Comparison of ENCODE assay signal across 22 cellular contexts in the genomic region with DNA sequence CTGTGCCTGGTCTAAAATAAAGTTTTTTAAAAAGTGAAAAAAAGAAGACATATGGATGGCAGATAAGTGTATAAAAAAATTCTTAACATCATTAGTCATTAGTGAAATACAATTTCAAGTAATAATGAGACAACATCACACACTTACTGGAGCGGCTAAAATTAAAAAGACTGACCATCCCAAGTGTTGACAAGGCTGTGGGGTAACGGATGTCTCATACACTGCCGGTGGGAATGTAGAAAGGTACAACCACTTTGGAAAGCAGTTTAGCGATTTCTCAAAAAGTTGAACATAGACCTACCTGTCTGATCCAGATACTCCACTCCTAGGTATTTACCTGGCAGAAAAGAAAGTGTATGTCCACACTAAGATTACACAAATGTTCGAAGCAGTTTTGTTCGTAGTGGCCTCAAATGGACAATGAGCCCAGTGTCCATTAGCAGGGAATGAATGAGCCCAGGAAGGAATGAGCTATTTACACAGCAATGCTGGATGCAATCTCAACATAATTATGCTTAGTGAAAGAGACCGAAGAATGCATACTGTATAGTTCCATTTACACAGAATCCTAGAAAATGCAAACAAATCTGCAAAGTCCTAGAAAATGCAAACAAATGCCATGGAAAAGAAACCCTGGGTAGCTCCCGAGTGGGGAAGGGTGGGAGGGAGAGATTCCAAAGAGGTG. TPM values are rescaled to one million over a fixed set of nuclear protein-coding genes. Genes with fewer than 3 reads are reported as not detected.
"Had no signal": no experiment of that assay in that cellular context is flagged by ENCODE, and none has a peak within 500 bp of the region (broad histone marks: within the 10 kb centered on the region; RNA-seq: fewer than 3 reads in every experiment).

No MANE protein-coding gene starts in this region.

- H3K27ac ChIP-seq: HL-60, KMS-11, RWPE1, SJCRH30 had no signal

- H3K36me3 ChIP-seq: SJCRH30 had no signal

- ATAC-seq: Panc1, SK-N-SH treated with all-trans-retinoic acid at 6 μM for 48 hours had no signal

- H3K9ac ChIP-seq: KMS-11 had no signal

- DNase-seq: Kasumi-1, MM.1S, NCI-H1092 treated with DMSO at 0.1 percent for 48 hours, NCI-H1436, NCI-H187, NCI-H2029, NCI-H2081 treated with DMSO at 0.1 percent for 48 hours, NCI-H2171, NCI-H226, NCI-H446, NCI-H510A, NCI-H524 treated with DMSO at 0.1 percent for 48 hours, NCI-H69, NCI-H774, SHP77 treated with DMSO at 0.1 percent for 48 hours, SJCRH30 had no signal

- H3K27me3 ChIP-seq: SJCRH30 had no signal

- H3K9me3 ChIP-seq: SJCRH30 had no signal

- H3K4me2 ChIP-seq: KMS-11 had no signal

- H3K4me3 ChIP-seq: SJCRH30 had no signal

RNA-seq across cellular contexts. Expression of a gene that starts 6.7 kb away (rescaled TPM):
- total RNA-seq: M059J had no signal

RNA-seq across cellular contexts. Expression of a gene that starts 31.4 kb away (rescaled TPM):
- total RNA-seq: M059J, SJCRH30 had no signal
